Comparison of ENCODE assay signal across 1 cellular context in genomic region chr1:220732137-220732536, GRCh38.
TF ChIP-seq lines count a peak whose summit lies in the region.

No MANE protein-coding gene starts in this region.

TF ChIP-seq in HepG2, 621 proteins besides CTCF, POLR2A, EP300 and RAD21:
- TF ChIP-seq BHLHE40 (IDR thresholded peaks at IDR 0.05; ENCODE audit: low read length) (0 out of 2 replicates have a peak, but pooled peaks have one; percentile 25), SPEN (CRISPR knock-in tag; IDR thresholded peaks at IDR 0.05; ENCODE audit: low read depth) (no peak)
